Comparison of ENCODE assay signal across 1 cellular context in the genomic region with DNA sequence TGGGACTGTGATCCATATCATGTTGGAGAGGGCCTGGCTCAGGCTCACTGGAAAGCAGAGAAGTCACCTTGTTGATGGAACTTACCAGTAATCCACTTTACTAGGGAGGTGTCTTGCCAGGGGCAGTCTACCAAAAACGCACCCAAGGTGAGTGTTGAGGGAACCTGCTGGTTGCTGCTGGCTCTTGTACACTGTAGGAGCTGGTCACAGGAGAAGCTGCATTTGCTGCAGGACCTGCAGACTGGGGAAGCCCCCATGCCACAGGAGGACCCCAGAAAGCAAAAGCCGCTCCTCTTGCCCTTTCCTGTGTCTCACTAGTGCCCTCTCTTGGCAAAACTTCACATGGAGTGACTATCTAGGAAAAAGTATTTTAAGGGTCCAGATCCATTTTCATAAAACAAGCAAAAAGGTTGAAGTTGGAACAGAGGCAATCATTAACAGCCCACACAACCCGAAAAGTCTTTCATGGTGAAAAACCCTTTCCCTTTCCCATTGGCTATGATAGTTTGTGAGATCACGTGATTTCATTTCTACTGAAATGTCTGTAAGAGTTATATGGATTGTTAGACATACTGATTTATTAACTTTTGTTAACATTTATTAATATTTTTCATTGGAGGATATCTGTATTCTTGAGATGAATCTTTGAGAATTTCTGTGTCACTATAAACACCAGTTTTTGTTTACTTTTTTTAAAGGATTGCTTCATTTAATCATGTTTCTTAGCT.
A peak's percentile ranks its signal among the peaks of the same experiment; 100 is the strongest.
TF ChIP-seq lines count a peak whose summit lies in the region.

No MANE protein-coding gene starts in this region.

TF ChIP-seq in HepG2, 621 proteins besides CTCF, POLR2A, EP300 and RAD21 (continued from another document):
- TF ChIP-seq, protein P1, sequence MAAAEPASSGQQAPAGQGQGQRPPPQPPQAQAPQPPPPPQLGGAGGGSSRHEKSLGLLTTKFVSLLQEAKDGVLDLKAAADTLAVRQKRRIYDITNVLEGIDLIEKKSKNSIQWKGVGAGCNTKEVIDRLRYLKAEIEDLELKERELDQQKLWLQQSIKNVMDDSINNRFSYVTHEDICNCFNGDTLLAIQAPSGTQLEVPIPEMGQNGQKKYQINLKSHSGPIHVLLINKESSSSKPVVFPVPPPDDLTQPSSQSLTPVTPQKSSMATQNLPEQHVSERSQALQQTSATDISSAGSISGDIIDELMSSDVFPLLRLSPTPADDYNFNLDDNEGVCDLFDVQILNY (CRISPR knock-in tag; conservative IDR thresholded peaks at IDR 0.05), result no peak
- TF ChIP-seq SMYD3 (CRISPR knock-in tag; IDR thresholded peaks at IDR 0.05) (no peak), PPARG (CRISPR knock-in tag; conservative IDR thresholded peaks at IDR 0.05) (no peak), ZFYVE20 (CRISPR knock-in tag; IDR thresholded peaks at IDR 0.05; ENCODE audit: borderline replicate concordance, low read depth) (no peak), SNAPC2 (CRISPR knock-in tag; IDR thresholded peaks at IDR 0.05) (no peak), REL (CRISPR knock-in tag; conservative IDR thresholded peaks at IDR 0.05) (no peak), RAD51 (IDR thresholded peaks at IDR 0.05; ENCODE audit: borderline replicate concordance) (peak; percentile 35; the same call in 1 of the 2 replicates), ZNF761 (CRISPR knock-in tag; conservative IDR thresholded peaks at IDR 0.05) (no peak), ZNF562 (CRISPR knock-in tag; IDR thresholded peaks at IDR 0.05; ENCODE audit: borderline replicate concordance) (no peak), TAF15 (IDR thresholded peaks at IDR 0.05; ENCODE audit: low read depth, low read length, poor library complexity, severe bottlenecking) (no peak), SMC3 (IDR thresholded peaks at IDR 0.05; ENCODE audit: low read length) (peak; percentile 55)
- TF ChIP-seq, protein P2, sequence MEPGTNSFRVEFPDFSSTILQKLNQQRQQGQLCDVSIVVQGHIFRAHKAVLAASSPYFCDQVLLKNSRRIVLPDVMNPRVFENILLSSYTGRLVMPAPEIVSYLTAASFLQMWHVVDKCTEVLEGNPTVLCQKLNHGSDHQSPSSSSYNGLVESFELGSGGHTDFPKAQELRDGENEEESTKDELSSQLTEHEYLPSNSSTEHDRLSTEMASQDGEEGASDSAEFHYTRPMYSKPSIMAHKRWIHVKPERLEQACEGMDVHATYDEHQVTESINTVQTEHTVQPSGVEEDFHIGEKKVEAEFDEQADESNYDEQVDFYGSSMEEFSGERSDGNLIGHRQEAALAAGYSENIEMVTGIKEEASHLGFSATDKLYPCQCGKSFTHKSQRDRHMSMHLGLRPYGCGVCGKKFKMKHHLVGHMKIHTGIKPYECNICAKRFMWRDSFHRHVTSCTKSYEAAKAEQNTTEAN (CRISPR knock-in tag; conservative IDR thresholded peaks at IDR 0.05), result no peak
- TF ChIP-seq, protein P3, sequence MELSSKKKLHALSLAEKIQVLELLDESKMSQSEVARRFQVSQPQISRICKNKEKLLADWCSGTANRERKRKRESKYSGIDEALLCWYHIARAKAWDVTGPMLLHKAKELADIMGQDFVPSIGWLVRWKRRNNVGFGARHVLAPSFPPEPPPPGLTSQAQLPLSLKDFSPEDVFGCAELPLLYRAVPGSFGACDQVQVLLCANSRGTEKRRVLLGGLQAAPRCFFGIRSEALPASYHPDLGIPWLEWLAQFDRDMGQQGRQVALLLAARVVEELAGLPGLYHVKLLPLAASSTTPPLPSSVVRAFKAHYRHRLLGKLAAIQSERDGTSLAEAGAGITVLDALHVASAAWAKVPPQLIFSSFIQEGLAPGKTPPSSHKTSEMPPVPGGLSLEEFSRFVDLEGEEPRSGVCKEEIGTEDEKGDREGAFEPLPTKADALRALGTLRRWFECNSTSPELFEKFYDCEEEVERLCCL (CRISPR knock-in tag; IDR thresholded peaks at IDR 0.05; ENCODE audit: borderline replicate concordance), result no peak
- TF ChIP-seq, protein P4, sequence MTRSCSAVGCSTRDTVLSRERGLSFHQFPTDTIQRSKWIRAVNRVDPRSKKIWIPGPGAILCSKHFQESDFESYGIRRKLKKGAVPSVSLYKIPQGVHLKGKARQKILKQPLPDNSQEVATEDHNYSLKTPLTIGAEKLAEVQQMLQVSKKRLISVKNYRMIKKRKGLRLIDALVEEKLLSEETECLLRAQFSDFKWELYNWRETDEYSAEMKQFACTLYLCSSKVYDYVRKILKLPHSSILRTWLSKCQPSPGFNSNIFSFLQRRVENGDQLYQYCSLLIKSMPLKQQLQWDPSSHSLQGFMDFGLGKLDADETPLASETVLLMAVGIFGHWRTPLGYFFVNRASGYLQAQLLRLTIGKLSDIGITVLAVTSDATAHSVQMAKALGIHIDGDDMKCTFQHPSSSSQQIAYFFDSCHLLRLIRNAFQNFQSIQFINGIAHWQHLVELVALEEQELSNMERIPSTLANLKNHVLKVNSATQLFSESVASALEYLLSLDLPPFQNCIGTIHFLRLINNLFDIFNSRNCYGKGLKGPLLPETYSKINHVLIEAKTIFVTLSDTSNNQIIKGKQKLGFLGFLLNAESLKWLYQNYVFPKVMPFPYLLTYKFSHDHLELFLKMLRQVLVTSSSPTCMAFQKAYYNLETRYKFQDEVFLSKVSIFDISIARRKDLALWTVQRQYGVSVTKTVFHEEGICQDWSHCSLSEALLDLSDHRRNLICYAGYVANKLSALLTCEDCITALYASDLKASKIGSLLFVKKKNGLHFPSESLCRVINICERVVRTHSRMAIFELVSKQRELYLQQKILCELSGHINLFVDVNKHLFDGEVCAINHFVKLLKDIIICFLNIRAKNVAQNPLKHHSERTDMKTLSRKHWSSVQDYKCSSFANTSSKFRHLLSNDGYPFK (CRISPR knock-in tag; IDR thresholded peaks at IDR 0.05; ENCODE audit: borderline replicate concordance), result no peak
